1 cellular context compared by ENCODE assay signal in the genomic region with DNA sequence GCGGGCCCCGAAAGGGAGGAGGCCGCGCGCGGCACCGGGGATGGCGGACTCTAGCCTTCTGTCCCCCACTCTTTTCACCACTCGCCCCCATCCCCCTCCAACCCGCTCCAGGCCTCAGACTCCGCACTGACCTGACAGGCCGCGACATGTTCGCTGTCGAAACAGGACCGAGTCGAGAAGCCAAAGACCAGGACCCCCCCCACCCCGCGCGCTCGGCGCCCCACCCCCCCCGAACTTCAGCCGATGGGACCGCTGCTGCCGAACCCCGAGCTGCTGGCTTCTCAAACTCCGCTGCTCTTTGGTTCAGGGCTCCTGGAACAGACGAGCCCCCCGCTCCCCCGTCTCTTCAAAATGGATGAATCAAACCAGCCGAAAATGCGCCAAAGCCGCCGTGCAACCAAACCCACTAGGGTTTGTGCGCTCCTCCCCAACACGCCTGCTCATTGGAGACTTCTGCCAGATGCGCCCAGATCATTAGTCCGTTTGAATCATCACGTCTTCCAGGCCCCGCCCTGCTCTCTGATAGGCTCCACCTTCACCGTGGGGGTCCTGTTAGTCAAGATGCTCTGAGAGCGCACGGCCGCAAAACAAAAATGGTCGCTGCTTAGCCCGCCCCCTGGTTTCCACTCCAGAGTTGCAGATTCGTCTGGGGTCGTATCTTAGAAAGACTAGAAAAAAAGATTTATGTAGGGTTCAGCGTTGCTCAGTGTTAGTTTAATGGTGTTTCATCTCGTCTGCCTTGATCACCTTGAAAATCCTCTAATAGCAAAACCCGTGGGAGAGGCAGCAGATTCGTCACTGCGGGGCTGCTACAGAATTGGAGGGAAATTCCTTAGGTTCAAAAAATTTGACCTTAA.
A peak's percentile ranks its signal among the peaks of the same experiment; 100 is the strongest.
TF ChIP-seq lines count a peak whose summit lies in the region.

A gene with protein sequence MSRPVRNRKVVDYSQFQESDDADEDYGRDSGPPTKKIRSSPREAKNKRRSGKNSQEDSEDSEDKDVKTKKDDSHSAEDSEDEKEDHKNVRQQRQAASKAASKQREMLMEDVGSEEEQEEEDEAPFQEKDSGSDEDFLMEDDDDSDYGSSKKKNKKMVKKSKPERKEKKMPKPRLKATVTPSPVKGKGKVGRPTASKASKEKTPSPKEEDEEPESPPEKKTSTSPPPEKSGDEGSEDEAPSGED (minus strand): TSS at position 357 of the 857 bp plus-strand sequence. CDS start 209 bp downstream, at position 148.

TF ChIP-seq in HepG2, 621 proteins besides CTCF, POLR2A, EP300 and RAD21 (continued from another document and continues in another):
- TF ChIP-seq, protein P1, sequence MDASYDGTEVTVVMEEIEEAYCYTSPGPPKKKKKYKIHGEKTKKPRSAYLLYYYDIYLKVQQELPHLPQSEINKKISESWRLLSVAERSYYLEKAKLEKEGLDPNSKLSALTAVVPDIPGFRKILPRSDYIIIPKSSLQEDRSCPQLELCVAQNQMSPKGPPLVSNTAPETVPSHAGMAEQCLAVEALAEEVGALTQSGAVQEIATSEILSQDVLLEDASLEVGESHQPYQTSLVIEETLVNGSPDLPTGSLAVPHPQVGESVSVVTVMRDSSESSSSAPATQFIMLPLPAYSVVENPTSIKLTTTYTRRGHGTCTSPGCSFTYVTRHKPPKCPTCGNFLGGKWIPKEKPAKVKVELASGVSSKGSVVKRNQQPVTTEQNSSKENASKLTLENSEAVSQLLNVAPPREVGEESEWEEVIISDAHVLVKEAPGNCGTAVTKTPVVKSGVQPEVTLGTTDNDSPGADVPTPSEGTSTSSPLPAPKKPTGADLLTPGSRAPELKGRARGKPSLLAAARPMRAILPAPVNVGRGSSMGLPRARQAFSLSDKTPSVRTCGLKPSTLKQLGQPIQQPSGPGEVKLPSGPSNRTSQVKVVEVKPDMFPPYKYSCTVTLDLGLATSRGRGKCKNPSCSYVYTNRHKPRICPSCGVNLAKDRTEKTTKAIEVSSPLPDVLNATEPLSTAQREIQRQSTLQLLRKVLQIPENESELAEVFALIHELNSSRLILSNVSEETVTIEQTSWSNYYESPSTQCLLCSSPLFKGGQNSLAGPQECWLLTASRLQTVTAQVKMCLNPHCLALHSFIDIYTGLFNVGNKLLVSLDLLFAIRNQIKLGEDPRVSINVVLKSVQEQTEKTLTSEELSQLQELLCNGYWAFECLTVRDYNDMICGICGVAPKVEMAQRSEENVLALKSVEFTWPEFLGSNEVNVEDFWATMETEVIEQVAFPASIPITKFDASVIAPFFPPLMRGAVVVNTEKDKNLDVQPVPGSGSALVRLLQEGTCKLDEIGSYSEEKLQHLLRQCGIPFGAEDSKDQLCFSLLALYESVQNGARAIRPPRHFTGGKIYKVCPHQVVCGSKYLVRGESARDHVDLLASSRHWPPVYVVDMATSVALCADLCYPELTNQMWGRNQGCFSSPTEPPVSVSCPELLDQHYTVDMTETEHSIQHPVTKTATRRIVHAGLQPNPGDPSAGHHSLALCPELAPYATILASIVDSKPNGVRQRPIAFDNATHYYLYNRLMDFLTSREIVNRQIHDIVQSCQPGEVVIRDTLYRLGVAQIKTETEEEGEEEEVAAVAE (CRISPR knock-in tag; IDR thresholded peaks at IDR 0.05; ENCODE audit: borderline replicate concordance), result peak; percentile 99
- TF ChIP-seq ETV5 (CRISPR knock-in tag; IDR thresholded peaks at IDR 0.05; ENCODE audit: borderline replicate concordance) (peak; percentile 13; the same call in 1 of the 2 replicates), ZFYVE20 (CRISPR knock-in tag; IDR thresholded peaks at IDR 0.05; ENCODE audit: borderline replicate concordance, low read depth) (no peak), HMG20A (CRISPR knock-in tag; IDR thresholded peaks at IDR 0.05; ENCODE audit: borderline replicate concordance) (no peak), SP4 (CRISPR knock-in tag; IDR thresholded peaks at IDR 0.05) (peak; percentile 95), PHF5A (CRISPR knock-in tag; IDR thresholded peaks at IDR 0.05; ENCODE audit: low read depth, unreplicated experiment) (no peak), NFIB (CRISPR knock-in tag; IDR thresholded peaks at IDR 0.05; ENCODE audit: borderline replicate concordance) (no peak), SETDB1 (CRISPR knock-in tag; IDR thresholded peaks at IDR 0.05; ENCODE audit: borderline replicate concordance) (no peak), TBX2 (CRISPR knock-in tag; IDR thresholded peaks at IDR 0.05; ENCODE audit: borderline replicate concordance) (no peak), ZNF224 (CRISPR knock-in tag; IDR thresholded peaks at IDR 0.05) (no peak), PAF1 (CRISPR knock-in tag; IDR thresholded peaks at IDR 0.05) (no peak), MEF2D (CRISPR knock-in tag; IDR thresholded peaks at IDR 0.05) (0 out of 2 replicates have a peak, but pooled peaks have one; percentile 26), POLR2AphosphoS5 (IDR thresholded peaks at IDR 0.05; ENCODE audit: low read depth, low read length) (peak; percentile 75), SNAPC2 (CRISPR knock-in tag; IDR thresholded peaks at IDR 0.05) (no peak), NCOR1 (IDR thresholded peaks at IDR 0.05; ENCODE audit: borderline replicate concordance, low read length) (peak; percentile 66; the same call in 1 of the 2 replicates), ZNF317 (CRISPR knock-in tag; IDR thresholded peaks at IDR 0.05) (peak; percentile 43; the same call in 1 of the 2 replicates), ZSCAN12 (CRISPR knock-in tag; IDR thresholded peaks at IDR 0.05) (0 out of 2 replicates have a peak, but pooled peaks have one; percentile 42), MLLT10 (CRISPR knock-in tag; IDR thresholded peaks at IDR 0.05) (no peak), ZNF761 (CRISPR knock-in tag; conservative IDR thresholded peaks at IDR 0.05) (no peak), SATB2 (CRISPR knock-in tag; IDR thresholded peaks at IDR 0.05) (no peak), CHCHD3 (CRISPR knock-in tag; IDR thresholded peaks at IDR 0.05) (no peak), ZSCAN9 (CRISPR knock-in tag; IDR thresholded peaks at IDR 0.05; ENCODE audit: borderline replicate concordance) (0 out of 2 replicates have a peak, but pooled peaks have one; percentile 62), ZNF598 (CRISPR knock-in tag; IDR thresholded peaks at IDR 0.05; ENCODE audit: borderline replicate concordance) (no peak), ZNF616 (CRISPR knock-in tag; IDR thresholded peaks at IDR 0.05; ENCODE audit: low read depth) (no peak), ZNF546 (CRISPR knock-in tag; conservative IDR thresholded peaks at IDR 0.05) (no peak), ZNF550 (CRISPR knock-in tag; IDR thresholded peaks at IDR 0.05; ENCODE audit: borderline replicate concordance) (no peak), ZSCAN30 (CRISPR knock-in tag; IDR thresholded peaks at IDR 0.05) (no peak), ZNF572 (CRISPR knock-in tag; IDR thresholded peaks at IDR 0.05) (no peak), TGIF2 (CRISPR knock-in tag; IDR thresholded peaks at IDR 0.05) (peak; percentile 53; the same call in 1 of the 2 replicates), CAMTA2 (CRISPR knock-in tag; IDR thresholded peaks at IDR 0.05; ENCODE audit: borderline replicate concordance) (no peak), FIP1L1 (IDR thresholded peaks at IDR 0.05; ENCODE audit: borderline replicate concordance, insufficient read depth, low read depth, low read length) (no peak), ZNF263 (CRISPR knock-in tag; IDR thresholded peaks at IDR 0.05) (no peak), ZNF510 (CRISPR knock-in tag; IDR thresholded peaks at IDR 0.05; ENCODE audit: low read depth) (no peak), ESRRA (CRISPR knock-in tag; IDR thresholded peaks at IDR 0.05; ENCODE audit: low read depth) (no peak), ZBTB8A (CRISPR knock-in tag; IDR thresholded peaks at IDR 0.05; ENCODE audit: borderline replicate concordance, low read depth) (no peak), RBAK (CRISPR knock-in tag; IDR thresholded peaks at IDR 0.05) (no peak), KMT2B (CRISPR knock-in tag; IDR thresholded peaks at IDR 0.05) (peak; percentile 73), ZNF430 (CRISPR knock-in tag; IDR thresholded peaks at IDR 0.05) (0 out of 2 replicates have a peak, but pooled peaks have one; percentile 44), KDM3A (CRISPR knock-in tag; IDR thresholded peaks at IDR 0.05; ENCODE audit: low read depth) (no peak)
- TF ChIP-seq, protein P2, sequence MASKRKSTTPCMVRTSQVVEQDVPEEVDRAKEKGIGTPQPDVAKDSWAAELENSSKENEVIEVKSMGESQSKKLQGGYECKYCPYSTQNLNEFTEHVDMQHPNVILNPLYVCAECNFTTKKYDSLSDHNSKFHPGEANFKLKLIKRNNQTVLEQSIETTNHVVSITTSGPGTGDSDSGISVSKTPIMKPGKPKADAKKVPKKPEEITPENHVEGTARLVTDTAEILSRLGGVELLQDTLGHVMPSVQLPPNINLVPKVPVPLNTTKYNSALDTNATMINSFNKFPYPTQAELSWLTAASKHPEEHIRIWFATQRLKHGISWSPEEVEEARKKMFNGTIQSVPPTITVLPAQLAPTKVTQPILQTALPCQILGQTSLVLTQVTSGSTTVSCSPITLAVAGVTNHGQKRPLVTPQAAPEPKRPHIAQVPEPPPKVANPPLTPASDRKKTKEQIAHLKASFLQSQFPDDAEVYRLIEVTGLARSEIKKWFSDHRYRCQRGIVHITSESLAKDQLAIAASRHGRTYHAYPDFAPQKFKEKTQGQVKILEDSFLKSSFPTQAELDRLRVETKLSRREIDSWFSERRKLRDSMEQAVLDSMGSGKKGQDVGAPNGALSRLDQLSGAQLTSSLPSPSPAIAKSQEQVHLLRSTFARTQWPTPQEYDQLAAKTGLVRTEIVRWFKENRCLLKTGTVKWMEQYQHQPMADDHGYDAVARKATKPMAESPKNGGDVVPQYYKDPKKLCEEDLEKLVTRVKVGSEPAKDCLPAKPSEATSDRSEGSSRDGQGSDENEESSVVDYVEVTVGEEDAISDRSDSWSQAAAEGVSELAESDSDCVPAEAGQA (IDR thresholded peaks at IDR 0.05; ENCODE audit: low read depth), result peak; percentile 97
- TF ChIP-seq, protein P2 (CRISPR knock-in tag; IDR thresholded peaks at IDR 0.05; ENCODE audit: borderline replicate concordance), result no peak
- TF ChIP-seq, protein P3, sequence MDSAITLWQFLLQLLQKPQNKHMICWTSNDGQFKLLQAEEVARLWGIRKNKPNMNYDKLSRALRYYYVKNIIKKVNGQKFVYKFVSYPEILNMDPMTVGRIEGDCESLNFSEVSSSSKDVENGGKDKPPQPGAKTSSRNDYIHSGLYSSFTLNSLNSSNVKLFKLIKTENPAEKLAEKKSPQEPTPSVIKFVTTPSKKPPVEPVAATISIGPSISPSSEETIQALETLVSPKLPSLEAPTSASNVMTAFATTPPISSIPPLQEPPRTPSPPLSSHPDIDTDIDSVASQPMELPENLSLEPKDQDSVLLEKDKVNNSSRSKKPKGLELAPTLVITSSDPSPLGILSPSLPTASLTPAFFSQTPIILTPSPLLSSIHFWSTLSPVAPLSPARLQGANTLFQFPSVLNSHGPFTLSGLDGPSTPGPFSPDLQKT (CRISPR knock-in tag; IDR thresholded peaks at IDR 0.05; ENCODE audit: borderline replicate concordance), result no peak
- TF ChIP-seq, protein P4, sequence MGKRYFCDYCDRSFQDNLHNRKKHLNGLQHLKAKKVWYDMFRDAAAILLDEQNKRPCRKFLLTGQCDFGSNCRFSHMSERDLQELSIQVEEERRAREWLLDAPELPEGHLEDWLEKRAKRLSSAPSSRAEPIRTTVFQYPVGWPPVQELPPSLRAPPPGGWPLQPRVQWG (CRISPR knock-in tag; IDR thresholded peaks at IDR 0.05; ENCODE audit: borderline replicate concordance, low read depth), result no peak
- TF ChIP-seq, protein P5, sequence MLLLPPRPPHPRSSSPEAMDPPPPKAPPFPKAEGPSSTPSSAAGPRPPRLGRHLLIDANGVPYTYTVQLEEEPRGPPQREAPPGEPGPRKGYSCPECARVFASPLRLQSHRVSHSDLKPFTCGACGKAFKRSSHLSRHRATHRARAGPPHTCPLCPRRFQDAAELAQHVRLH (CRISPR knock-in tag; IDR thresholded peaks at IDR 0.05; ENCODE audit: borderline replicate concordance, low read depth), result peak; percentile 72; the same call in 1 of the 2 replicates
- TF ChIP-seq, protein P6, sequence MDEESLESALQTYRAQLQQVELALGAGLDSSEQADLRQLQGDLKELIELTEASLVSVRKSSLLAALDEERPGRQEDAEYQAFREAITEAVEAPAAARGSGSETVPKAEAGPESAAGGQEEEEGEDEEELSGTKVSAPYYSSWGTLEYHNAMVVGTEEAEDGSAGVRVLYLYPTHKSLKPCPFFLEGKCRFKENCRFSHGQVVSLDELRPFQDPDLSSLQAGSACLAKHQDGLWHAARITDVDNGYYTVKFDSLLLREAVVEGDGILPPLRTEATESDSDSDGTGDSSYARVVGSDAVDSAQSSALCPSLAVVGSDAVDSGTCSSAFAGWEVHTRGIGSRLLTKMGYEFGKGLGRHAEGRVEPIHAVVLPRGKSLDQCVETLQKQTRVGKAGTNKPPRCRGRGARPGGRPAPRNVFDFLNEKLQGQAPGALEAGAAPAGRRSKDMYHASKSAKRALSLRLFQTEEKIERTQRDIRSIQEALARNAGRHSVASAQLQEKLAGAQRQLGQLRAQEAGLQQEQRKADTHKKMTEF (CRISPR knock-in tag; IDR thresholded peaks at IDR 0.05), result peak; percentile 68
